In the genomic region with DNA sequence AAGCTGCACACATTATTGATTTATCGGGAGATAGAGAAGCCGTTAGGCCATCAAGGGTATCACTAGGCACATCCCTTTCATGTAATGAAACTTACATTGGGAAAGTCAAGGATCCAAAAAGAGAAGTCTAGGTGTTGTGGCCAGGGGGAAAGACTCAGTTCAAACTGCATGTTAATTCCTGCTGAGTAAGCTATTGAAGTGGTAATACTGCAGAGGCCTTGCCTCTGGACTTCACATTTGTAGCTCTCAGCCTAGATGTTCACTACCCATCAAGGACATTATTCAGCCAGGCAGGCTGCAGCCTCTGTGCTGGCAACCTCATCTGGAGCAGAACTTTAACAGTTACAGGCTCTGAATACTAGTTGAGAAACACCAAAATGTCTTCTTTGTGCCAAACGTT, we compare ENCODE assay signal across 13 cellular contexts.
A peak's percentile ranks its signal among the peaks of the same experiment; 100 is the strongest.
DNase-seq lines count a peak whose midpoint lies in the region; ATAC-seq, FAIRE-seq and TF ChIP-seq lines count a peak whose summit lies in the region.
"Had no signal": no experiment of that assay in that cellular context is flagged by ENCODE, and none has a peak within 500 bp of the region (broad histone marks: within the 10 kb centered on the region; RNA-seq: fewer than 3 reads in every experiment).

No MANE protein-coding gene starts in this region.

- H4K20me1 ChIP-seq in H9 (ENCODE audit: control insufficient read depth, insufficient read depth, insufficient read length): no peaks in the 10 kb centered on the region
- no peaks in the 10 kb centered on the region for H4K20me1 ChIP-seq in H1 (replicated peaks in 1 of 2; ENCODE audit: control insufficient read depth in 1 of 2, insufficient read depth in 2 of 2, low read length in 2 of 2)
- H4K20me1 ChIP-seq: BLaER1 had no signal

- H3K27me3 ChIP-seq in H9 (ENCODE audit: insufficient read depth, low read length) (no peaks in the 10 kb centered on the region), H1 (replicated peaks in 1 of 4; ENCODE audit: control insufficient read depth in 3 of 4, extremely low read depth in 1 of 4, insufficient read depth in 3 of 4, low read length in 3 of 4) (no peaks in the 10 kb centered on the region), heart right ventricle (no peaks in the 10 kb centered on the region)
- H3K27me3 ChIP-seq: BLaER1 had no signal

- no peak overlapping the region for H2BK120ac ChIP-seq in H9 (ENCODE audit: low read depth, low read length, poor library complexity, severe bottlenecking)
- no peak overlapping the region for H2BK120ac ChIP-seq in H1 (replicated peaks; ENCODE audit: low read depth, low read length)

- no peak overlapping the region for H4K8ac ChIP-seq in H9 (replicated peaks; ENCODE audit: insufficient read length, low read depth, low read length)
- no peak overlapping the region for H4K8ac ChIP-seq in H1 (ENCODE audit: extremely low read depth, insufficient read depth, low read length)

- H3K4me1 ChIP-seq in H9 (ENCODE audit: insufficient read depth, low read length) (peaks cover 3% of the 10 kb centered on the region; the same call in 1 of the 2 replicates), H1 (replicated peaks in 1 of 4; ENCODE audit: control insufficient read depth in 3 of 4, insufficient read depth in 4 of 4, low read length in 3 of 4) (peaks cover 0 to 2% (median 0%) of the 10 kb centered on the region in 4 experiments; a peak in 2 of 7 replicates), heart right ventricle (no peaks in the 10 kb centered on the region)
- H3K4me1 ChIP-seq: BLaER1, Caco-2, HAP-1 had no signal

- DNase-seq in H9 (peak; percentile 30), H1 (ENCODE audit: low read depth in 1 of 2, low spot score in 2 of 2) (no peak), iPS-NIHi7 (ENCODE audit: extremely low spot score) (peak; percentile 15), heart right ventricle (no peak), OCI-M2 (lab: John Stamatoyannopoulos, UW; ENCODE audit: unreplicated experiment) (no peak)
- DNase-seq in activated naive CD4-positive, alpha-beta T cell (lab: John Stamatoyannopoulos, UW): no peak
- DNase-seq: AML-193; Caco-2; CD8-positive, alpha-beta memory T cell; DMS53 had no signal

- H3K27ac ChIP-seq in H9 (ENCODE audit: insufficient read length, low read depth, low read length) (no peak overlapping the region), H1 (ENCODE audit: low read depth, low read length) (no peak overlapping the region), heart right ventricle (no peak overlapping the region)
- H3K27ac ChIP-seq: BLaER1 had no signal

- ATAC-seq in heart right ventricle: no peak

- H3K27me3 Mint-ChIP-seq in H9 (ENCODE audit: low read depth): no peaks in the 10 kb centered on the region
- H3K27me3 Mint-ChIP-seq: CD8-positive, alpha-beta memory T cell; IgD-negative memory B cell had no signal

- no peaks in the 10 kb centered on the region; a peak in 1 of 5 replicates for H3K9me3 Mint-ChIP-seq in H9

- H2BK20ac ChIP-seq in H9 (ENCODE audit: low read depth, low read length, poor library complexity, severe bottlenecking) (no peak overlapping the region), H1 (ENCODE audit: low read length) (peak overlapping the region; percentile 4; the same call in 1 of the 2 replicates)

- H3K18ac ChIP-seq in H9 (ENCODE audit: insufficient read length, low read depth, low read length) (no peak overlapping the region), H1 (ENCODE audit: extremely low read depth, low read length) (no peak overlapping the region)

- H2BK15ac ChIP-seq in H9 (ENCODE audit: low read depth, low read length) (no peak overlapping the region), H1 (ENCODE audit: low read length) (no peak overlapping the region)

- TF ChIP-seq EP300 in H1 (IDR thresholded peaks at IDR 0.05; ENCODE audit: borderline replicate concordance in 1 of 2, low read depth in 2 of 2, low read length in 2 of 2): no peak

- H3K4me3 Mint-ChIP-seq in H9: no peak overlapping the region
- H3K4me3 Mint-ChIP-seq: CD8-positive, alpha-beta memory T cell; IgD-negative memory B cell had no signal

- no peak for TF ChIP-seq RAD21 in H1 (IDR thresholded peaks at IDR 0.05 in 1 of 2, conservative IDR thresholded peaks at IDR 0.05 in 1 of 2; ENCODE audit: low read depth in 2 of 2, low read length in 2 of 2)

- H2AFZ ChIP-seq in H9 (ENCODE audit: low read length) (no peak overlapping the region), H1 (ENCODE audit: low read length) (no peak overlapping the region)

- no peak overlapping the region for H2AK5ac ChIP-seq in H9 (ENCODE audit: insufficient read length, low read length)
- H2AK5ac ChIP-seq in H1 (ENCODE audit: low read depth, low read length): no peak overlapping the region

- POLR2A ChIA-PET in H1 (lab: Charles Lee; ENCODE audit: partially characterized antibody): no interaction called here

- H3K36me3 ChIP-seq in H1 (ENCODE audit: control insufficient read depth in 2 of 4, insufficient read depth in 4 of 4, low read length in 3 of 4) (no peaks in the 10 kb centered on the region), heart right ventricle (no peaks in the 10 kb centered on the region)
- H3K36me3 ChIP-seq: BLaER1, HAP-1 had no signal

- H2BK5ac ChIP-seq in H9 (ENCODE audit: insufficient read length, low read length) (no peak overlapping the region), H1 (ENCODE audit: low read depth, low read length) (no peak overlapping the region)

- H3K23ac ChIP-seq in H9 (ENCODE audit: insufficient read length, low read depth, low read length) (no peak overlapping the region), H1 (ENCODE audit: insufficient read length) (no peak overlapping the region)

- H3K23me2 ChIP-seq in H9 (ENCODE audit: insufficient read length, low read depth, low read length, poor library complexity, severe bottlenecking) (no peaks in the 10 kb centered on the region), H1 (ENCODE audit: low read depth, low read length) (no peaks in the 10 kb centered on the region)

- no peaks in the 10 kb centered on the region for H3K36me3 Mint-ChIP-seq in H9 (ENCODE audit: insufficient read depth in 1 of 3, low read depth in 3 of 3)
- H3K36me3 Mint-ChIP-seq: CD8-positive, alpha-beta memory T cell; IgD-negative memory B cell had no signal

- peaks cover 6 to 9% of the 10 kb centered on the region in 2 experiments for H3K4me1 Mint-ChIP-seq in H9
- H3K4me1 Mint-ChIP-seq: CD8-positive, alpha-beta memory T cell; IgD-negative memory B cell had no signal

- no peaks in the 10 kb centered on the region for H3K79me2 ChIP-seq in H9 (ENCODE audit: insufficient read depth, low read length)
- no peaks in the 10 kb centered on the region for H3K79me2 ChIP-seq in H1 (ENCODE audit: control insufficient read depth in 1 of 2, insufficient read depth in 2 of 2, low read length in 2 of 2)

- no peak overlapping the region for H3K4ac ChIP-seq in H9 (ENCODE audit: low read depth, low read length)
- H3K4ac ChIP-seq in H1 (replicated peaks; ENCODE audit: insufficient read length, low read depth, low read length): no peak overlapping the region

- H3K56ac ChIP-seq in H9 (ENCODE audit: insufficient read length, low read depth, low read length): no peak overlapping the region
- H3K56ac ChIP-seq in H1 (replicated peaks; ENCODE audit: insufficient read length, low read depth, low read length): no peak overlapping the region

- no peak overlapping the region for H4K5ac ChIP-seq in H9 (ENCODE audit: insufficient read length, low read depth, low read length)
- no peak overlapping the region for H4K5ac ChIP-seq in H1 (ENCODE audit: insufficient read length, low read depth, low read length)

- WGBS in H9 (ENCODE audit: extremely low coverage, insufficient read length, low lambda C conversion rate): no CpG with 5 or more reads among the region's 3 CpGs
- 74% methylated on average over 3 of the region's 3 CpGs; no CpG with 5 or more reads in 1 of the 2 experiments for WGBS in H1 (ENCODE audit: extremely low coverage in 1 of 2, insufficient coverage in 1 of 2, insufficient read length in 1 of 2, insufficient replicate concordance in 2 of 2, low coverage in 1 of 2, low lambda C conversion rate in 2 of 2, missing lambda C conversion rate in 1 of 2), 2 experiments
- WGBS in heart right ventricle, 2 donors: 67 to 69% methylated on average over 3 of the region's 3 CpGs

- no peak for TF ChIP-seq CTCF in H9 (conservative IDR thresholded peaks at IDR 0.05)
- TF ChIP-seq CTCF in H1 (IDR thresholded peaks at IDR 0.05; ENCODE audit: control extremely low read depth in 1 of 3, insufficient read depth in 1 of 3, low read depth in 1 of 3, low read length in 3 of 3): no peak
- TF ChIP-seq CTCF in heart right ventricle (IDR thresholded peaks at IDR 0.05): no peak

- H2BK12ac ChIP-seq in H9 (ENCODE audit: insufficient read length, low read depth, low read length) (no peak overlapping the region), H1 (ENCODE audit: low read depth, low read length) (no peak overlapping the region)

- CTCF ChIA-PET in H1 (lab: Charles Lee; ENCODE audit: partially characterized antibody): no interaction called here

- intact Hi-C loops in heart right ventricle (cut with DNase I): no loop called here

- no peak overlapping the region for H4K91ac ChIP-seq in H9 (ENCODE audit: insufficient read length, low read depth, low read length)
- H4K91ac ChIP-seq in H1 (replicated peaks; ENCODE audit: insufficient read length, low read length): no peak overlapping the region

- H3K4me3 ChIP-seq in H1 (ENCODE audit: extremely low read depth in 1 of 4, insufficient read depth in 2 of 4, low read depth in 3 of 4, low read length in 4 of 4): no peak overlapping the region
- H3K4me3 ChIP-seq in heart right ventricle: no peak overlapping the region
- H3K4me3 ChIP-seq: BLaER1, HAP-1 had no signal

- no peak overlapping the region for H3T11ph ChIP-seq in H9 (ENCODE audit: low read length)

- H3K79me1 ChIP-seq in H9 (ENCODE audit: insufficient read depth, low read depth, low read length, poor library complexity, severe bottlenecking) (no peaks in the 10 kb centered on the region), H1 (ENCODE audit: low read depth, low read length) (no peaks in the 10 kb centered on the region)

- H3K9ac ChIP-seq in H9 (ENCODE audit: extremely low read depth, insufficient read length, low read length) (no peak overlapping the region), H1 (replicated peaks in 1 of 4; ENCODE audit: extremely low read depth in 1 of 4, low read depth in 3 of 4, low read length in 3 of 4) (no peak overlapping the region)
- H3K9ac ChIP-seq: BLaER1 had no signal

- H3K4me2 ChIP-seq in H9 (ENCODE audit: insufficient read depth, insufficient read length, low read length) (no peak overlapping the region), H1 (ENCODE audit: insufficient read depth in 1 of 2, low read depth in 2 of 2, low read length in 2 of 2) (no peak overlapping the region)
- H3K4me2 ChIP-seq: BLaER1 had no signal

- no peak overlapping the region for H3K14ac ChIP-seq in H9 (ENCODE audit: insufficient read depth, low read length)
- no peak overlapping the region for H3K14ac ChIP-seq in H1 (ENCODE audit: insufficient read length)

- H3K27ac Mint-ChIP-seq in H9: no peak overlapping the region
- H3K27ac Mint-ChIP-seq: CD8-positive, alpha-beta memory T cell; IgD-negative memory B cell had no signal

- FAIRE-seq in H1 (lab: Jason Lieb, UNC): peak; percentile 71

- H3K9me3 ChIP-seq in H9 (ENCODE audit: control insufficient read depth, low read depth, low read length): no peaks in the 10 kb centered on the region
- no peaks in the 10 kb centered on the region for H3K9me3 ChIP-seq in H1 (ENCODE audit: insufficient read depth in 2 of 2, low read depth in 1 of 2, low read length in 1 of 2)
- H3K9me3 ChIP-seq in heart right ventricle: peaks cover 0 to 16% (median 0%) of the 10 kb centered on the region in 11 donors
- H3K9me3 ChIP-seq: BLaER1, Caco-2, HAP-1 had no signal

- no peak for TF ChIP-seq POLR2A in H1 (IDR thresholded peaks at IDR 0.05; ENCODE audit: control extremely low read depth in 1 of 2, low read depth in 2 of 2, low read length in 2 of 2)

Comparison
In these comparisons a context has a peak if more than half of its experiments do, and no peak if none do; other contexts are left out.
1. DNase-seq: peak in H9 (single experiment) and iPS-NIHi7 (single experiment); none in H1 (0 of 2), heart right ventricle (0 of 2), activated naive CD4-positive, alpha-beta T cell (0 of 4) and OCI-M2 (single experiment).